11 cellular contexts compared by ENCODE assay signal in genomic region chr5:17248999-17249634, GRCh38. TPM values are rescaled to one million over a fixed set of nuclear protein-coding genes. Genes with fewer than 3 reads are reported as not detected.
DNase-seq lines count a peak whose midpoint lies in the region; ATAC-seq, FAIRE-seq and TF ChIP-seq lines count a peak whose summit lies in the region.
"Had no signal": no experiment of that assay in that cellular context is flagged by ENCODE, and none has a peak within 500 bp of the region (broad histone marks: within the 10 kb centered on the region; RNA-seq: fewer than 3 reads in every experiment).

No MANE protein-coding gene starts in this region.

- FAIRE-seq in pancreas (lab: Jason Lieb, UNC) = no peak

- CTCF ChIA-PET in PC-3 (lab: Charles Lee) = no interaction called here

- H3K4me2 ChIP-seq in PC-3 (ENCODE audit: low read length) = peak overlapping the region; percentile 40

- H3K36me3 ChIP-seq in PC-3 (ENCODE audit: low read depth, low read length) = peaks cover 24% of the 10 kb centered on the region; the same call in 1 of the 2 replicates
- H3K36me3 ChIP-seq in pancreas = no peaks in the 10 kb centered on the region
- H3K36me3 ChIP-seq in Peyer's patch = no peaks in the 10 kb centered on the region
- H3K36me3 ChIP-seq: ascending aorta had no signal

- H3K27me3 ChIP-seq in PC-3 (ENCODE audit: low read length) = no peaks in the 10 kb centered on the region
- no peaks in the 10 kb centered on the region for H3K27me3 ChIP-seq in pancreas
- no peaks in the 10 kb centered on the region for H3K27me3 ChIP-seq in Peyer's patch
- H3K27me3 ChIP-seq: ascending aorta had no signal

- H3K9ac ChIP-seq in PC-3 (ENCODE audit: low read length) = peak overlapping the region; percentile 19; the same call in 1 of the 2 replicates

- 77 to 86% methylated on average over 3 of the region's 3 CpGs for WGBS in pancreas, 2 donors

- H3F3A ChIP-seq in PC-3 (ENCODE audit: low read length, unreplicated experiment) = peaks cover 24% of the 10 kb centered on the region

- H3K9me3 ChIP-seq in PC-3 (ENCODE audit: low read length) (no peaks in the 10 kb centered on the region), pancreas (no peaks in the 10 kb centered on the region), Peyer's patch (no peaks in the 10 kb centered on the region)
- H3K9me3 ChIP-seq: ascending aorta had no signal

- TF ChIP-seq POLR2A in Peyer's patch (IDR thresholded peaks at IDR 0.05) = no peak

- DNase-seq in EL = peak; percentile 99
- peak; percentile 100 for DNase-seq in PC-3
- peak; percentile 95 for DNase-seq in fibroblast of gingiva (ENCODE audit: low read depth)
- DNase-seq in pancreas = no peak
- DNase-seq in RPMI8226 = no peak
- DNase-seq in C1 segment of cervical spinal cord (lab: John Stamatoyannopoulos, UW) = no peak
- no peak for DNase-seq in Peyer's patch
- DNase-seq in cortex of kidney (lab: John Stamatoyannopoulos, UW) = no peak
- DNase-seq: activated CD4-positive, CD25-positive, alpha-beta regulatory T cell treated with anti-CD3 and anti-CD28 coated beads, Interleukin-2, amount 50 U/mL, for 72 hours; NCI-H2081 had no signal

- H3K79me2 ChIP-seq in PC-3 (ENCODE audit: low read length) = peaks cover 95% of the 10 kb centered on the region

- H3K4me1 ChIP-seq in PC-3 (ENCODE audit: insufficient read depth, low read length) (peaks cover 59% of the 10 kb centered on the region), pancreas (no peaks in the 10 kb centered on the region), Peyer's patch (no peaks in the 10 kb centered on the region)

- TF ChIP-seq CTCF in PC-3 (conservative IDR thresholded peaks at IDR 0.05; ENCODE audit: low read depth, low read length) = no peak
- TF ChIP-seq CTCF in pancreas (IDR thresholded peaks at IDR 0.05) = no peak
- TF ChIP-seq CTCF in Peyer's patch (IDR thresholded peaks at IDR 0.05) = peak in 1 of 6 experiments; percentile 5

- no peak overlapping the region for H2AFZ ChIP-seq in PC-3 (ENCODE audit: low read length)

- no TSS peak for BruUV-seq in PC-3 (replicated peaks; lab: Mats Ljungman, UMichigan)

- H3K4me3 ChIP-seq in PC-3 (ENCODE audit: low read length) (peak overlapping the region; percentile 12; the same call in 1 of the 2 replicates), pancreas (no peak overlapping the region), Peyer's patch (no peak overlapping the region)
- H3K4me3 ChIP-seq: ascending aorta had no signal

- POLR2A ChIA-PET in PC-3 (lab: Charles Lee; ENCODE audit: unreplicated experiment) = interaction anchor here (0.6 kb wide), 1 partner anchor 10 kb away, joined by 5 read pairs; no protein-coding TSS in a partner anchor

- H3K9me2 ChIP-seq in PC-3 (replicated peaks; ENCODE audit: low read length) = no peaks in the 10 kb centered on the region; the same call in 1 of the 2 replicates

- intact Hi-C loops in PC-3 (cut with micrococcal nuclease) (no loop called here), pancreas (cut with DNase I) (no loop called here)

- no peaks in the 10 kb centered on the region for H4K20me1 ChIP-seq in PC-3 (ENCODE audit: low read length)

- ATAC-seq in PC-3 = peak; percentile 93
- peak in 3 of 4 donors; percentile 18 to 59 (median 38) for ATAC-seq in pancreas

- H3K27ac ChIP-seq in PC-3 (ENCODE audit: low read length) (peak overlapping the region; percentile 61), pancreas (no peak overlapping the region), Peyer's patch (no peak overlapping the region)

RNA-seq across cellular contexts. Expression of gene BASP1, which starts 31.7 kb away (rescaled TPM):
- total RNA-seq in PC-3 (2014; rRNA removed) (169 and 273 TPM in 2 replicates), pancreas (1 to 10 TPM in 4 of 6 donors, under 1 TPM in 2; 0.23 to 8.3 (median 1.8) TPM), Peyer's patch (10 to 100 TPM in 1 of 4 donors, 1 to 10 TPM in 2, not detected in 1; 6.7 to 39.6 (median 8.0) TPM)
- polyA plus RNA-seq in pancreas = 1 to 10 TPM; 1.4 to 2.6 TPM

Comparison
In these comparisons a context has a peak if more than half of its experiments do, and no peak if none do; other contexts are left out.
1. DNase-seq: peak in EL (single experiment), PC-3 (single experiment) and fibroblast of gingiva (single experiment); none in pancreas (0 of 6), RPMI8226 (single experiment), C1 segment of cervical spinal cord (0 of 14), Peyer's patch (0 of 3) and cortex of kidney (single experiment).